In the genomic region with DNA sequence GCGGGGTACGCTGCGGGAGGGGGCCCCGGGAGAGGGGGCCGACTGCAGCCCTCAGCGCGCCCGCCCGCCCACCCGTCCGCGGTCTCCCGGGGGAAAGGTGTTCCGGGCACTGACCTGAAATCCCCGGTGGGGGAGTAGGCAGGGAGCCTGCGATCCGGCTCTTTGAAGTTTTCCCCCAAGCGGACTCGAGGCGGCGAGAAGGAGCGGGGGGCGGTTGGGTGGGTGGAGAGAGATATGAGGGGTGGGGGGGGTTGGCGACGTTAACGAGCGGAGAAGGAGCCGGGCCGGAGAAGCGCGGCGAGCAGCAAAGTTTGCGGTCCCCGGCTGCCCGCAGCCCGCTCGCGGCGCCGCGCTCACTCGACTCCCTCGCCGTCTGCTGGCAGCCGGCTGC, we compare ENCODE assay signal across 8 cellular contexts. TPM values are rescaled to one million over a fixed set of nuclear protein-coding genes. Genes with fewer than 3 reads are reported as not detected.
DNase-seq lines count a peak whose midpoint lies in the region; ATAC-seq, FAIRE-seq and TF ChIP-seq lines count a peak whose summit lies in the region.

No MANE protein-coding gene starts in this region.

- DNase-seq in SK-N-SH: peak; percentile 56
- peak; percentile 32 for DNase-seq in activated CD4-positive, alpha-beta T cell treated with anti-CD3 and anti-CD28 coated beads, Interleukin-2, amount 10 ng/mL, durations not matched to agents 7 days and 5 days
- DNase-seq in right cardiac atrium: peak; percentile 18 to 69 (median 60)
- DNase-seq in stimulated activated CD4-positive, alpha-beta T cell treated with anti-CD3 and anti-CD28 coated beads, Interleukin-4, amount 100 ng/mL, for 4 hours: peak; percentile 30 to 46
- DNase-seq in GM19239 (ENCODE audit: insufficient read length, low spot score): no peak
- DNase-seq in activated gamma-delta T cell (lab: John Stamatoyannopoulos, UW): no peak

- TF ChIP-seq EP300 in SK-N-SH (IDR thresholded peaks at IDR 0.05; ENCODE audit: borderline replicate concordance in 1 of 2, low read depth in 1 of 2, low read length in 1 of 2): no peak

- H3K27me3 ChIP-seq in SK-N-SH (ENCODE audit: insufficient read depth) (peaks cover 26% of the 10 kb centered on the region; the same call in 1 of the 2 replicates), right cardiac atrium (ENCODE audit: control insufficient read depth, insufficient read depth) (no peaks in the 10 kb centered on the region)

- peaks cover 34% of the 10 kb centered on the region for H3K4me1 Mint-ChIP-seq in activated CD4-positive, alpha-beta T cell treated with anti-CD3 and anti-CD28 coated beads, Interleukin-2, amount 10 ng/mL, durations not matched to agents 7 days and 5 days

- H3K9me2 ChIP-seq in SK-N-SH: no peaks in the 10 kb centered on the region

- CTCF ChIA-PET in SK-N-SH (lab: Yijun Ruan, JAX): interaction anchor here (0.5 to 1.9 kb wide), 6 partner anchors 48 to 455 kb away, joined by 3 to 5 read pairs (median 4); no protein-coding TSS in a partner anchor
- CTCF ChIA-PET in activated CD4-positive, alpha-beta T cell treated with anti-CD3 and anti-CD28 coated beads, Interleukin-2, amount 10 ng/mL, durations not matched to agents 7 days and 5 days (lab: Charles Lee): interaction anchor here (1.0 to 1.1 kb wide), 4 partner anchors 11 to 366 kb away, joined by 3 read pairs; no protein-coding TSS in a partner anchor

- no peak overlapping the region for H3K4me2 ChIP-seq in SK-N-SH

- H3K27ac ChIP-seq in SK-N-SH (ENCODE audit: low read depth in 2 of 2, low read length in 1 of 2): peak overlapping the region; percentile 63 to 79; a peak in 3 of 4 replicates
- peak overlapping the region; percentile 90 for H3K27ac ChIP-seq in right cardiac atrium (ENCODE audit: low read length)

- H3K4me3 ChIP-seq in SK-N-SH (ENCODE audit: low read depth in 2 of 2, low read length in 1 of 2): peak overlapping the region; percentile 60 to 68
- peak overlapping the region; percentile 97 for H3K4me3 ChIP-seq in right cardiac atrium (ENCODE audit: low read length)

- H3K27me3 Mint-ChIP-seq in activated CD4-positive, alpha-beta T cell treated with anti-CD3 and anti-CD28 coated beads, Interleukin-2, amount 10 ng/mL, durations not matched to agents 7 days and 5 days: no peaks in the 10 kb centered on the region

- peak overlapping the region; percentile 91 for H3K4me3 Mint-ChIP-seq in activated CD4-positive, alpha-beta T cell treated with anti-CD3 and anti-CD28 coated beads, Interleukin-2, amount 10 ng/mL, durations not matched to agents 7 days and 5 days

- H3K36me3 Mint-ChIP-seq in activated CD4-positive, alpha-beta T cell treated with anti-CD3 and anti-CD28 coated beads, Interleukin-2, amount 10 ng/mL, durations not matched to agents 7 days and 5 days (ENCODE audit: low read depth): peaks cover 14% of the 10 kb centered on the region

- ATAC-seq in SK-N-SH treated with all-trans-retinoic acid at 6 μM for 48 hours (no peak), right cardiac atrium (no peak), HG03565 (IDR thresholded peaks at IDR 0.05; ENCODE audit: unreplicated experiment) (no peak)

- no peaks in the 10 kb centered on the region for H3K9me3 Mint-ChIP-seq in activated CD4-positive, alpha-beta T cell treated with anti-CD3 and anti-CD28 coated beads, Interleukin-2, amount 10 ng/mL, durations not matched to agents 7 days and 5 days

- H3K9me3 ChIP-seq in SK-N-SH: no peaks in the 10 kb centered on the region
- no peaks in the 10 kb centered on the region for H3K9me3 ChIP-seq in right cardiac atrium (ENCODE audit: control insufficient read depth, low read length)

- FAIRE-seq in GM19239 (lab: Jason Lieb, UNC): no peak

- peak overlapping the region; percentile 85 for H3K27ac Mint-ChIP-seq in activated CD4-positive, alpha-beta T cell treated with anti-CD3 and anti-CD28 coated beads, Interleukin-2, amount 10 ng/mL, durations not matched to agents 7 days and 5 days

- no peaks in the 10 kb centered on the region for H3K36me3 ChIP-seq in SK-N-SH (replicated peaks in 1 of 2; ENCODE audit: control insufficient read depth in 1 of 2, insufficient read depth in 2 of 2, low read length in 1 of 2)

- intact Hi-C loops in right cardiac atrium (cut with DNase I): loop anchor here in 2 of 4 donors (5.0 to 10.0 kb wide), 5 partner anchors 55 to 362 kb away; no protein-coding TSS in a partner anchor

- H4K20me1 ChIP-seq in SK-N-SH (ENCODE audit: insufficient read depth): peaks cover 23% of the 10 kb centered on the region

- H3K9ac ChIP-seq in SK-N-SH: peak overlapping the region; percentile 65; the same call in 1 of the 2 replicates

- peaks cover 43% of the 10 kb centered on the region for H3K79me2 ChIP-seq in SK-N-SH (ENCODE audit: insufficient read depth)

- peaks cover 7 to 26% of the 10 kb centered on the region in 2 experiments; a peak in 2 of 4 replicates for H3K4me1 ChIP-seq in SK-N-SH (ENCODE audit: control insufficient read depth in 1 of 2, insufficient read depth in 2 of 2, low read depth in 1 of 2, low read length in 1 of 2)
- no peaks in the 10 kb centered on the region for H3K4me1 ChIP-seq in right cardiac atrium (ENCODE audit: control insufficient read depth, insufficient read depth, low read length)

- POLR2A ChIA-PET in SK-N-SH (lab: Yijun Ruan, JAX): interaction anchor here (1.0 to 4.5 kb wide), 12 partner anchors 9 to 447 kb away, joined by 3 to 38 read pairs (median 4); no protein-coding TSS in a partner anchor
- POLR2A ChIA-PET in activated CD4-positive, alpha-beta T cell treated with anti-CD3 and anti-CD28 coated beads, Interleukin-2, amount 10 ng/mL, durations not matched to agents 7 days and 5 days (lab: Charles Lee): interaction anchor here (1.4 kb wide), 1 partner anchor 73 kb away, joined by 4 read pairs; no protein-coding TSS in a partner anchor

- H2AFZ ChIP-seq in SK-N-SH (ENCODE audit: low read depth): no peak overlapping the region

- 26% methylated on average over 7 of the region's 45 CpGs for WGBS in SK-N-SH (ENCODE audit: low lambda C conversion rate)
- WGBS in right cardiac atrium: under 1% methylated on average over 31 of the region's 45 CpGs

- no peak for TF ChIP-seq RAD21 in SK-N-SH (IDR thresholded peaks at IDR 0.05; ENCODE audit: low read length)

- peaks cover 12% of the 10 kb centered on the region for H3F3A ChIP-seq in SK-N-SH (replicated peaks; ENCODE audit: insufficient read depth)

- TF ChIP-seq CTCF in SK-N-SH (IDR thresholded peaks at IDR 0.05): no peak

TF ChIP-seq in SK-N-SH, 30 proteins besides CTCF, POLR2A, EP300 and RAD21:
- TF ChIP-seq JUND (IDR thresholded peaks at IDR 0.05): no peak

TF ChIP-seq in SK-N-SH treated with all-trans-retinoic acid at 6 μM for 48 hours, 23 proteins besides CTCF, POLR2A, EP300 and RAD21 (continues in another document):
- TF ChIP-seq, protein P1, sequence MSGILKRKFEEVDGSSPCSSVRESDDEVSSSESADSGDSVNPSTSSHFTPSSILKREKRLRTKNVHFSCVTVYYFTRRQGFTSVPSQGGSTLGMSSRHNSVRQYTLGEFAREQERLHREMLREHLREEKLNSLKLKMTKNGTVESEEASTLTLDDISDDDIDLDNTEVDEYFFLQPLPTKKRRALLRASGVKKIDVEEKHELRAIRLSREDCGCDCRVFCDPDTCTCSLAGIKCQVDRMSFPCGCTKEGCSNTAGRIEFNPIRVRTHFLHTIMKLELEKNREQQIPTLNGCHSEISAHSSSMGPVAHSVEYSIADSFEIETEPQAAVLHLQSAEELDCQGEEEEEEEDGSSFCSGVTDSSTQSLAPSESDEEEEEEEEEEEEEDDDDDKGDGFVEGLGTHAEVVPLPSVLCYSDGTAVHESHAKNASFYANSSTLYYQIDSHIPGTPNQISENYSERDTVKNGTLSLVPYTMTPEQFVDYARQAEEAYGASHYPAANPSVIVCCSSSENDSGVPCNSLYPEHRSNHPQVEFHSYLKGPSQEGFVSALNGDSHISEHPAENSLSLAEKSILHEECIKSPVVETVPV (CRISPR knock-in tag; IDR thresholded peaks at IDR 0.05): no peak
- TF ChIP-seq, protein P2, sequence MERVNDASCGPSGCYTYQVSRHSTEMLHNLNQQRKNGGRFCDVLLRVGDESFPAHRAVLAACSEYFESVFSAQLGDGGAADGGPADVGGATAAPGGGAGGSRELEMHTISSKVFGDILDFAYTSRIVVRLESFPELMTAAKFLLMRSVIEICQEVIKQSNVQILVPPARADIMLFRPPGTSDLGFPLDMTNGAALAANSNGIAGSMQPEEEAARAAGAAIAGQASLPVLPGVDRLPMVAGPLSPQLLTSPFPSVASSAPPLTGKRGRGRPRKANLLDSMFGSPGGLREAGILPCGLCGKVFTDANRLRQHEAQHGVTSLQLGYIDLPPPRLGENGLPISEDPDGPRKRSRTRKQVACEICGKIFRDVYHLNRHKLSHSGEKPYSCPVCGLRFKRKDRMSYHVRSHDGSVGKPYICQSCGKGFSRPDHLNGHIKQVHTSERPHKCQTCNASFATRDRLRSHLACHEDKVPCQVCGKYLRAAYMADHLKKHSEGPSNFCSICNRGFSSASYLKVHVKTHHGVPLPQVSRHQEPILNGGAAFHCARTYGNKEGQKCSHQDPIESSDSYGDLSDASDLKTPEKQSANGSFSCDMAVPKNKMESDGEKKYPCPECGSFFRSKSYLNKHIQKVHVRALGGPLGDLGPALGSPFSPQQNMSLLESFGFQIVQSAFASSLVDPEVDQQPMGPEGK (CRISPR knock-in tag; IDR thresholded peaks at IDR 0.05; ENCODE audit: borderline replicate concordance): no peak
- TF ChIP-seq OSR1 (CRISPR knock-in tag; IDR thresholded peaks at IDR 0.05) (no peak), SNAI2 (CRISPR knock-in tag; IDR thresholded peaks at IDR 0.05) (no peak)
- TF ChIP-seq, protein P3, sequence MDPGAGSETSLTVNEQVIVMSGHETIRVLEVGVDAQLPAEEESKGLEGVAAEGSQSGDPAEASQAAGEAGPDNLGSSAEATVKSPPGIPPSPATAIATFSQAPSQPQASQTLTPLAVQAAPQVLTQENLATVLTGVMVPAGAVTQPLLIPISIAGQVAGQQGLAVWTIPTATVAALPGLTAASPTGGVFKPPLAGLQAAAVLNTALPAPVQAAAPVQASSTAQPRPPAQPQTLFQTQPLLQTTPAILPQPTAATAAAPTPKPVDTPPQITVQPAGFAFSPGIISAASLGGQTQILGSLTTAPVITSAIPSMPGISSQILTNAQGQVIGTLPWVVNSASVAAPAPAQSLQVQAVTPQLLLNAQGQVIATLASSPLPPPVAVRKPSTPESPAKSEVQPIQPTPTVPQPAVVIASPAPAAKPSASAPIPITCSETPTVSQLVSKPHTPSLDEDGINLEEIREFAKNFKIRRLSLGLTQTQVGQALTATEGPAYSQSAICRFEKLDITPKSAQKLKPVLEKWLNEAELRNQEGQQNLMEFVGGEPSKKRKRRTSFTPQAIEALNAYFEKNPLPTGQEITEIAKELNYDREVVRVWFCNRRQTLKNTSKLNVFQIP (CRISPR knock-in tag; IDR thresholded peaks at IDR 0.05; ENCODE audit: borderline replicate concordance, low read depth): no peak

RNA-seq across cellular contexts. Expression of gene BCOR, which starts 0.7 kb away (rescaled TPM):
- polyA plus RNA-seq in SK-N-SH (2012; rRNA removed): 6.9 and 8.8 TPM in 2 replicates
- polyA plus RNA-seq in SK-N-SH (2012; cell fraction: cytosol; rRNA removed): 8.4 and 9.4 TPM in 2 replicates
- polyA plus RNA-seq in SK-N-SH (2012; cell fraction: nucleus; rRNA removed): 19.4 and 21.9 TPM in 2 replicates
- total RNA-seq in activated CD4-positive, alpha-beta T cell treated with anti-CD3 and anti-CD28 coated beads, Interleukin-2, amount 10 ng/mL, durations not matched to agents 7 days and 5 days: 10 to 100 TPM; 53.1 to 54.9 TPM
- total RNA-seq in right cardiac atrium: 10 to 100 TPM; 18.1 to 30.1 (median 20.5) TPM
- 11.1 TPM for polyA plus RNA-seq in right cardiac atrium

Comparison
In these comparisons a context has a peak if more than half of its experiments do, and no peak if none do; other contexts are left out.
1. DNase-seq: peak in SK-N-SH (single experiment), activated CD4-positive, alpha-beta T cell treated with anti-CD3 and anti-CD28 coated beads, Interleukin-2, amount 10 ng/mL, durations not matched to agents 7 days and 5 days (single experiment), right cardiac atrium (3 of 3) and stimulated activated CD4-positive, alpha-beta T cell treated with anti-CD3 and anti-CD28 coated beads, Interleukin-4, amount 100 ng/mL, for 4 hours (2 of 2); none in GM19239 (single experiment) and activated gamma-delta T cell (single experiment).